16 cellular contexts compared by ENCODE assay signal in genomic region chr19:1922803-1923202, GRCh38. TPM values are rescaled to one million over a fixed set of nuclear protein-coding genes. Genes with fewer than 3 reads are reported as not detected.
DNase-seq lines count a peak whose midpoint lies in the region; ATAC-seq, FAIRE-seq and TF ChIP-seq lines count a peak whose summit lies in the region.
"Had no signal": no experiment of that assay in that cellular context is flagged by ENCODE, and none has a peak within 500 bp of the region (broad histone marks: within the 10 kb centered on the region; RNA-seq: fewer than 3 reads in every experiment).

No MANE protein-coding gene starts in this region.

- H3K4me1 ChIP-seq in right atrium auricular region (no peaks in the 10 kb centered on the region), OCI-LY3 (ENCODE audit: low read length) (peaks cover 46% of the 10 kb centered on the region), K562 (replicated peaks in 1 of 2; ENCODE audit: control insufficient read depth in 2 of 2, insufficient read depth in 2 of 2, low read length in 2 of 2) (peaks cover 0 to 41% of the 10 kb centered on the region in 2 experiments; a peak in 2 of 5 replicates), Caco-2 (no peaks in the 10 kb centered on the region)

- H2AFZ ChIP-seq in OCI-LY3 (ENCODE audit: low read depth, low read length) (no peak overlapping the region), K562 (ENCODE audit: low read depth, low read length) (no peak overlapping the region)

- ATAC-seq in Right ventricle myocardium inferior (no peak), K562 (no peak), HG02973 (IDR thresholded peaks at IDR 0.05; ENCODE audit: unreplicated experiment) (no peak)

- POLR2A ChIA-PET in K562 (lab: Yijun Ruan, JAX) (no interaction called here), Caco-2 (lab: Charles Lee) (no interaction called here)

- TF ChIP-seq CTCF in right atrium auricular region (IDR thresholded peaks at IDR 0.05) (no peak), OCI-LY3 (IDR thresholded peaks at IDR 0.05; ENCODE audit: low read depth, low read length) (no peak), K562 (IDR thresholded peaks at IDR 0.05 in 2 of 3, conservative IDR thresholded peaks at IDR 0.05 in 1 of 3; ENCODE audit: insufficient read depth in 2 of 3, low read depth in 1 of 3, low read length in 3 of 3) (no peak), Caco-2 (IDR thresholded peaks at IDR 0.05; ENCODE audit: insufficient read depth in 1 of 2, low read depth in 1 of 2, low read length in 1 of 2, severe bottlenecking in 1 of 2, unreplicated experiment in 1 of 2) (no peak)

- H3K4me3 Mint-ChIP-seq in Caco-2 (ENCODE audit: unreplicated experiment), result no peak overlapping the region
- H3K4me3 Mint-ChIP-seq: CD8-positive, alpha-beta memory T cell; H9 had no signal

- H3K27ac Mint-ChIP-seq in Caco-2 (ENCODE audit: unreplicated experiment), result no peak overlapping the region
- H3K27ac Mint-ChIP-seq: H9 had no signal

- H3K9me3 ChIP-seq in right atrium auricular region, result no peaks in the 10 kb centered on the region
- no peaks in the 10 kb centered on the region for H3K9me3 ChIP-seq in OCI-LY3 (ENCODE audit: insufficient read depth, low read length)
- H3K9me3 ChIP-seq in K562 (replicated peaks; ENCODE audit: control insufficient read depth, insufficient read depth, low read depth, low read length), result 0 out of 2 replicates have a peak, but pooled peaks cover 3% of the 10 kb centered on the region
- no peaks in the 10 kb centered on the region for H3K9me3 ChIP-seq in Caco-2

- no peak for TF ChIP-seq RAD21 in K562 (CRISPR knock-in tag; conservative IDR thresholded peaks at IDR 0.05 in 1 of 2, IDR thresholded peaks at IDR 0.05 in 1 of 2)

- H3K4me3 ChIP-seq in right atrium auricular region (no peak overlapping the region), OCI-LY3 (ENCODE audit: low read length) (peak overlapping the region; percentile 33), K562 (no peak overlapping the region), Caco-2 (ENCODE audit: low read depth, low read length) (no peak overlapping the region)

- H3K27ac ChIP-seq in right atrium auricular region (no peak overlapping the region), OCI-LY3 (ENCODE audit: low read length) (peak overlapping the region; percentile 96), K562 (ENCODE audit: extremely low read depth, low read depth, low read length) (no peak overlapping the region)

- WGBS in K562 (ENCODE audit: insufficient coverage, low coverage, missing lambda C conversion rate), result 96% methylated on average over 22 of the region's 23 CpGs

- in situ Hi-C loops in K562 (cut with MboI), result no loop called here

- no peak for TF ChIP-seq EP300 in K562 (IDR thresholded peaks at IDR 0.05; ENCODE audit: low read length)

- H4K20me1 ChIP-seq in OCI-LY3 (ENCODE audit: insufficient read depth, low read length), result no peaks in the 10 kb centered on the region
- no peaks in the 10 kb centered on the region for H4K20me1 ChIP-seq in K562 (replicated peaks; ENCODE audit: control insufficient read depth, insufficient read depth, low read length)

- H3K79me2 ChIP-seq in OCI-LY3 (ENCODE audit: low read length) (0 out of 2 replicates have a peak, but pooled peaks cover 4% of the 10 kb centered on the region), K562 (ENCODE audit: control insufficient read depth, insufficient read depth, low read length) (no peaks in the 10 kb centered on the region)

- intact Hi-C loops in Right ventricle myocardium inferior (cut with DNase I), result no loop called here
- intact Hi-C loops in K562 (cut with micrococcal nuclease), result no loop called here
- intact Hi-C loops in Caco-2 (cut with micrococcal nuclease; ENCODE audit: unreplicated experiment), result no loop called here

- CTCF ChIA-PET in K562 (lab: Yijun Ruan, JAX; ENCODE audit: low intra/inter-chr PET ratio) (no interaction called here), Caco-2 (lab: Charles Lee) (no interaction called here)

- H3K9ac ChIP-seq in OCI-LY3 (ENCODE audit: low read length) (peak overlapping the region; percentile 62), K562 (ENCODE audit: insufficient read depth in 1 of 2, low read depth in 2 of 2, low read length in 2 of 2) (peak overlapping the region in 1 of 2 experiments; percentile 17; a peak in 1 of 4 replicates)

- BruUV-seq in K562 (replicated peaks; lab: Mats Ljungman, UMichigan) (no TSS peak), Caco-2 (replicated peaks; lab: Mats Ljungman, UMichigan) (no TSS peak)

- H3K9me3 Mint-ChIP-seq in Caco-2 (ENCODE audit: unreplicated experiment), result no peaks in the 10 kb centered on the region
- H3K9me3 Mint-ChIP-seq: CD8-positive, alpha-beta memory T cell; H9 had no signal

- H3K4me1 Mint-ChIP-seq in Caco-2 (ENCODE audit: low read depth, unreplicated experiment), result no peaks in the 10 kb centered on the region
- H3K4me1 Mint-ChIP-seq: H9 had no signal

- H3K36me3 Mint-ChIP-seq in Caco-2 (ENCODE audit: insufficient read depth, unreplicated experiment), result peaks cover 46% of the 10 kb centered on the region

- TF ChIP-seq POLR2A in K562 (conservative IDR thresholded peaks at IDR 0.05) (no peak), H54 (IDR thresholded peaks at IDR 0.05; ENCODE audit: low read depth, low read length) (no peak)

- DNase-seq in Right ventricle myocardium inferior (ENCODE audit: missing footprints) (peak; percentile 64), right atrium auricular region (ENCODE audit: low spot score) (no peak), K562 (ENCODE audit: extremely low read depth in 1 of 4, low spot score in 3 of 4) (no peak), H54 (ENCODE audit: insufficient read length, low spot score) (no peak), DMS114 treated with DMSO at 0.1 percent for 48 hours (lab: John Stamatoyannopoulos, UW; ENCODE audit: unreplicated experiment) (no peak), Caco-2 (no peak)
- DNase-seq: ACHN; CD8-positive, alpha-beta memory T cell; H9; NCI-H1417; NCI-H1930; NCI-H510A; NCI-H82; SIG-M5 had no signal

- H3K27me3 Mint-ChIP-seq in Caco-2 (ENCODE audit: insufficient read depth, unreplicated experiment), result no peaks in the 10 kb centered on the region
- H3K27me3 Mint-ChIP-seq: CD8-positive, alpha-beta memory T cell had no signal

- H3K27me3 ChIP-seq in right atrium auricular region (no peaks in the 10 kb centered on the region), OCI-LY3 (ENCODE audit: low read depth, low read length) (no peaks in the 10 kb centered on the region), K562 (ENCODE audit: control insufficient read depth in 2 of 2, insufficient read depth in 2 of 2, low read length in 2 of 2) (no peaks in the 10 kb centered on the region), Caco-2 (replicated peaks; ENCODE audit: control insufficient read depth, insufficient read depth, low read length) (no peaks in the 10 kb centered on the region)

- no peaks in the 10 kb centered on the region for H3K9me1 ChIP-seq in K562 (ENCODE audit: control insufficient read depth, insufficient read depth, low read length)

- H3K36me3 ChIP-seq in right atrium auricular region (peaks cover 44% of the 10 kb centered on the region), OCI-LY3 (replicated peaks; ENCODE audit: low read depth, low read length) (peaks cover 49% of the 10 kb centered on the region), K562 (ENCODE audit: control insufficient read depth, insufficient read depth, low read length) (peaks cover 59% of the 10 kb centered on the region; the same call in 2 of the 3 replicates), Caco-2 (ENCODE audit: control insufficient read depth, insufficient read depth, low read length) (peaks cover 2% of the 10 kb centered on the region)

- no peak for FAIRE-seq in K562 (lab: Jason Lieb, UNC)
- FAIRE-seq in H54 (lab: Jason Lieb, UNC), result no peak

- H3K4me2 ChIP-seq in OCI-LY3 (ENCODE audit: low read length), result peak overlapping the region; percentile 66
- H3K4me2 ChIP-seq in K562 (ENCODE audit: insufficient read depth, low read length), result no peak overlapping the region

RNA-seq across cellular contexts. Expression of gene ADAT3, which starts 17.6 kb away (rescaled TPM):
- total RNA-seq in Right ventricle myocardium inferior (1.6 TPM), right atrium auricular region (1 to 10 TPM; 1.7 to 4.0 TPM), K562 (2014; rRNA removed) (7.8 and 10.4 TPM in 2 replicates), K562 (2014; rRNA removed; fragmentation: Illumina TruSeq; extraction: Trizol) (not detected in 2 replicates), K562 (2015; rRNA removed; fragmentation: Illumina TruSeq; extraction: Trizol) (0.72 and 1.7 TPM in 2 replicates), K562 (2021) (15.1 and 15.6 TPM in 2 replicates), Caco-2 (2022) (12.6 and 14.0 TPM in 2 replicates)
- 6.3 and 20.5 TPM in 2 replicates for total RNA-seq in K562 (2011; cell fraction: chromatin; rRNA removed; ENCODE audit: low replicate concordance)
- 18.0 and 18.5 TPM in 2 replicates for total RNA-seq in K562 (2011; cell fraction: nucleolus; rRNA removed)
- total RNA-seq in K562 (2011; cell fraction: nucleoplasm; rRNA removed), result 5.6 and 6.9 TPM in 2 replicates
- polyA plus RNA-seq in K562 (2011; rRNA removed) (0.67 and 1.1 TPM in 2 replicates), K562 (2014; fragmentation: Illumina TruSeq; extraction: Trizol) (0.68 TPM in 1 of 2 replicates, not detected in the other), K562 (2014; fragmentation: Nextera tagmentation; extraction: Ambion mirVana) (not detected), K562 (2014; rRNA removed) (9.2 and 10.2 TPM in 2 replicates)
- 1.1 and 11.4 TPM in 2 replicates for polyA plus RNA-seq in K562 (2011; cell fraction: cytosol; rRNA removed)
- 3.3 and 11.9 TPM in 2 replicates for polyA plus RNA-seq in K562 (2011; cell fraction: nucleus; rRNA removed)
- 6.8 and 6.9 TPM in 2 replicates for polyA plus RNA-seq in K562 (2012)
- 0.18 and 0.21 TPM in 2 replicates for polyA minus RNA-seq in K562 (2011; rRNA and poly(A)+ RNA removed)
- 4.5 and 5.4 TPM in 2 replicates for polyA minus RNA-seq in K562 (2011; cell fraction: cytosol; rRNA and poly(A)+ RNA removed)
- polyA minus RNA-seq in K562 (2011; cell fraction: nucleus; rRNA and poly(A)+ RNA removed), result 2.1 and 3.4 TPM in 2 replicates

RNA-seq across cellular contexts. Expression of gene SCAMP4, which starts 17.6 kb away (rescaled TPM):
- 17.9 TPM for total RNA-seq in Right ventricle myocardium inferior
- 10 to 100 TPM; 35.0 to 42.1 TPM for total RNA-seq in right atrium auricular region
- 53.4 and 162 TPM in 2 replicates for total RNA-seq in K562 (2011; cell fraction: chromatin; rRNA removed; ENCODE audit: low replicate concordance)
- 113 and 133 TPM in 2 replicates for total RNA-seq in K562 (2011; cell fraction: nucleolus; rRNA removed)
- total RNA-seq in K562 (2011; cell fraction: nucleoplasm; rRNA removed), result 92.1 and 94.1 TPM in 2 replicates
- total RNA-seq in K562 (2014; rRNA removed), result 20.9 and 26.4 TPM in 2 replicates
- 4.1 and 5.6 TPM in 2 replicates for total RNA-seq in K562 (2014; rRNA removed; fragmentation: Illumina TruSeq; extraction: Trizol)
- total RNA-seq in K562 (2015; rRNA removed; fragmentation: Illumina TruSeq; extraction: Trizol), result 12.8 and 13.2 TPM in 2 replicates
- total RNA-seq in K562 (2021), result 40.3 and 45.9 TPM in 2 replicates
- 6.7 and 8.9 TPM in 2 replicates for polyA plus RNA-seq in K562 (2011; rRNA removed)
- 8.3 and 13.1 TPM in 2 replicates for polyA plus RNA-seq in K562 (2011; cell fraction: cytosol; rRNA removed)
- polyA plus RNA-seq in K562 (2011; cell fraction: nucleus; rRNA removed), result 20.3 and 35.7 TPM in 2 replicates
- 26.7 and 53.0 TPM in 2 replicates for polyA plus RNA-seq in K562 (2012)
- 15.2 and 26.1 TPM in 2 replicates for polyA plus RNA-seq in K562 (2014; fragmentation: Illumina TruSeq; extraction: Trizol)
- under 1 TPM; 0.81 to 0.89 TPM for polyA plus RNA-seq in K562 (2014; fragmentation: Nextera tagmentation; extraction: Ambion mirVana)
- polyA plus RNA-seq in K562 (2014; rRNA removed), result 17.1 and 19.3 TPM in 2 replicates
- 3.4 and 5.9 TPM in 2 replicates for polyA minus RNA-seq in K562 (2011; rRNA and poly(A)+ RNA removed)
- 13.0 and 23.2 TPM in 2 replicates for polyA minus RNA-seq in K562 (2011; cell fraction: cytosol; rRNA and poly(A)+ RNA removed)
- polyA minus RNA-seq in K562 (2011; cell fraction: nucleus; rRNA and poly(A)+ RNA removed), result 12.0 and 13.3 TPM in 2 replicates
- total RNA-seq in Caco-2 (2022), result 78.3 and 84.1 TPM in 2 replicates

RNA-seq across cellular contexts. Expression of gene CSNK1G2, which starts 18.2 kb away (rescaled TPM):
- total RNA-seq in Right ventricle myocardium inferior (23.6 TPM), right atrium auricular region (10 to 100 TPM; 29.0 to 35.8 TPM), K562 (2014; rRNA removed) (105 and 124 TPM in 2 replicates), K562 (2014; rRNA removed; fragmentation: Illumina TruSeq; extraction: Trizol) (9.8 and 25.1 TPM in 2 replicates), K562 (2015; rRNA removed; fragmentation: Illumina TruSeq; extraction: Trizol) (60.4 and 66.9 TPM in 2 replicates), K562 (2021) (91.3 and 95.8 TPM in 2 replicates), Caco-2 (2022) (44.4 and 49.6 TPM in 2 replicates)
- total RNA-seq in K562 (2011; cell fraction: chromatin; rRNA removed; ENCODE audit: low replicate concordance), result 59.6 and 151 TPM in 2 replicates
- 123 and 129 TPM in 2 replicates for total RNA-seq in K562 (2011; cell fraction: nucleolus; rRNA removed)
- total RNA-seq in K562 (2011; cell fraction: nucleoplasm; rRNA removed), result 43.4 and 57.3 TPM in 2 replicates
- polyA plus RNA-seq in K562 (2011; rRNA removed) (49.5 and 66.2 TPM in 2 replicates), K562 (2014; fragmentation: Illumina TruSeq; extraction: Trizol) (45.2 and 91.1 TPM in 2 replicates), K562 (2014; fragmentation: Nextera tagmentation; extraction: Ambion mirVana) (under 1 TPM; 0.48 to 0.72 TPM), K562 (2014; rRNA removed) (119 and 126 TPM in 2 replicates)
- 72.0 and 157 TPM in 2 replicates for polyA plus RNA-seq in K562 (2011; cell fraction: cytosol; rRNA removed)
- polyA plus RNA-seq in K562 (2011; cell fraction: nucleus; rRNA removed), result 308 and 494 TPM in 2 replicates
- 84.6 and 108 TPM in 2 replicates for polyA plus RNA-seq in K562 (2012)
- 12.4 and 27.0 TPM in 2 replicates for polyA minus RNA-seq in K562 (2011; rRNA and poly(A)+ RNA removed)
- polyA minus RNA-seq in K562 (2011; cell fraction: cytosol; rRNA and poly(A)+ RNA removed), result 53.7 and 53.8 TPM in 2 replicates
- 33.9 and 35.9 TPM in 2 replicates for polyA minus RNA-seq in K562 (2011; cell fraction: nucleus; rRNA and poly(A)+ RNA removed)

RNA-seq across cellular contexts. Expression of gene ABHD17A, which starts 37.5 kb away (rescaled TPM):
- 61.5 TPM for total RNA-seq in Right ventricle myocardium inferior
- total RNA-seq in right atrium auricular region, result 10 to 100 TPM; 92.6 to 99.5 TPM
- 29.4 and 87.9 TPM in 2 replicates for total RNA-seq in K562 (2011; cell fraction: chromatin; rRNA removed; ENCODE audit: low replicate concordance)
- total RNA-seq in K562 (2011; cell fraction: nucleolus; rRNA removed), result 61.7 and 67.8 TPM in 2 replicates
- 40.1 and 45.4 TPM in 2 replicates for total RNA-seq in K562 (2011; cell fraction: nucleoplasm; rRNA removed)
- 135 and 157 TPM in 2 replicates for total RNA-seq in K562 (2014; rRNA removed)
- total RNA-seq in K562 (2014; rRNA removed; fragmentation: Illumina TruSeq; extraction: Trizol), result 0.93 and 1.5 TPM in 2 replicates
- 18.9 and 26.5 TPM in 2 replicates for total RNA-seq in K562 (2015; rRNA removed; fragmentation: Illumina TruSeq; extraction: Trizol)
- 84.2 and 87.7 TPM in 2 replicates for total RNA-seq in K562 (2021)
- 24.6 and 45.3 TPM in 2 replicates for polyA plus RNA-seq in K562 (2011; rRNA removed)
- 54.2 and 174 TPM in 2 replicates for polyA plus RNA-seq in K562 (2011; cell fraction: cytosol; rRNA removed)
- polyA plus RNA-seq in K562 (2011; cell fraction: nucleus; rRNA removed), result 117 and 184 TPM in 2 replicates
- polyA plus RNA-seq in K562 (2012), result 47.5 and 74.5 TPM in 2 replicates
- 3.6 and 16.9 TPM in 2 replicates for polyA plus RNA-seq in K562 (2014; fragmentation: Illumina TruSeq; extraction: Trizol)
- polyA plus RNA-seq in K562 (2014; fragmentation: Nextera tagmentation; extraction: Ambion mirVana), result under 1 TPM in 1 of 2 experiments, not detected in 1; 0.04 TPM
- polyA plus RNA-seq in K562 (2014; rRNA removed), result 95.1 and 99.0 TPM in 2 replicates
- 6.9 and 11.0 TPM in 2 replicates for polyA minus RNA-seq in K562 (2011; rRNA and poly(A)+ RNA removed)
- 26.1 and 39.4 TPM in 2 replicates for polyA minus RNA-seq in K562 (2011; cell fraction: cytosol; rRNA and poly(A)+ RNA removed)
- polyA minus RNA-seq in K562 (2011; cell fraction: nucleus; rRNA and poly(A)+ RNA removed), result 15.3 and 15.8 TPM in 2 replicates
- 47.7 and 51.8 TPM in 2 replicates for total RNA-seq in Caco-2 (2022)

RNA-seq across cellular contexts. Expression of gene KLF16, which starts 59.4 kb away (rescaled TPM):
- 11.0 TPM for total RNA-seq in Right ventricle myocardium inferior
- 1 to 10 TPM; 4.4 to 5.6 TPM for total RNA-seq in right atrium auricular region
- 5.8 and 14.0 TPM in 2 replicates for total RNA-seq in K562 (2011; cell fraction: chromatin; rRNA removed; ENCODE audit: low replicate concordance)
- total RNA-seq in K562 (2011; cell fraction: nucleolus; rRNA removed), result 11.7 and 16.7 TPM in 2 replicates
- total RNA-seq in K562 (2011; cell fraction: nucleoplasm; rRNA removed), result 6.4 and 7.5 TPM in 2 replicates
- 15.5 and 22.0 TPM in 2 replicates for total RNA-seq in K562 (2014; rRNA removed)
- 3.4 and 3.8 TPM in 2 replicates for total RNA-seq in K562 (2014; rRNA removed; fragmentation: Illumina TruSeq; extraction: Trizol)
- total RNA-seq in K562 (2015; rRNA removed; fragmentation: Illumina TruSeq; extraction: Trizol), result 7.9 and 9.4 TPM in 2 replicates
- 59.1 and 60.4 TPM in 2 replicates for total RNA-seq in K562 (2021)
- polyA plus RNA-seq in K562 (2011; rRNA removed), result 3.7 and 4.8 TPM in 2 replicates
- polyA plus RNA-seq in K562 (2011; cell fraction: cytosol; rRNA removed), result 7.1 and 44.8 TPM in 2 replicates
- 14.2 and 29.1 TPM in 2 replicates for polyA plus RNA-seq in K562 (2011; cell fraction: nucleus; rRNA removed)
- 20.8 and 23.7 TPM in 2 replicates for polyA plus RNA-seq in K562 (2012)
- polyA plus RNA-seq in K562 (2014; fragmentation: Illumina TruSeq; extraction: Trizol), result 6.8 and 13.1 TPM in 2 replicates
- polyA plus RNA-seq in K562 (2014; fragmentation: Nextera tagmentation; extraction: Ambion mirVana), result under 1 TPM; 0.04 to 0.10 TPM
- 15.4 and 27.5 TPM in 2 replicates for polyA plus RNA-seq in K562 (2014; rRNA removed)
- polyA minus RNA-seq in K562 (2011; rRNA and poly(A)+ RNA removed), result 1.0 and 1.3 TPM in 2 replicates
- polyA minus RNA-seq in K562 (2011; cell fraction: cytosol; rRNA and poly(A)+ RNA removed), result 15.0 and 25.4 TPM in 2 replicates
- polyA minus RNA-seq in K562 (2011; cell fraction: nucleus; rRNA and poly(A)+ RNA removed), result 5.8 and 6.6 TPM in 2 replicates
- 26.5 and 26.8 TPM in 2 replicates for total RNA-seq in Caco-2 (2022)
